In genomic region chr6:75290558-75290957, GRCh38 we compare ENCODE assay signal across 1 cellular context.
TF ChIP-seq lines count a peak whose summit lies in the region.

No MANE protein-coding gene starts in this region.

TF ChIP-seq in HepG2, 621 proteins besides CTCF, POLR2A, EP300 and RAD21 (continued from another document):
- TF ChIP-seq ZNF784 (CRISPR knock-in tag; IDR thresholded peaks at IDR 0.05; ENCODE audit: borderline replicate concordance) (no peak), ZNF513 (CRISPR knock-in tag; conservative IDR thresholded peaks at IDR 0.05) (no peak), AHDC1 (CRISPR knock-in tag; IDR thresholded peaks at IDR 0.05; ENCODE audit: borderline replicate concordance) (no peak), EEA1 (CRISPR knock-in tag; IDR thresholded peaks at IDR 0.05; ENCODE audit: borderline replicate concordance) (no peak)
